Comparison of ENCODE assay signal across 11 cellular contexts in genomic region chr2:241110607-241111442, GRCh38. TPM values are rescaled to one million over a fixed set of nuclear protein-coding genes. Genes with fewer than 3 reads are reported as not detected.
A peak's percentile ranks its signal among the peaks of the same experiment; 100 is the strongest.
DNase-seq lines count a peak whose midpoint lies in the region; ATAC-seq and TF ChIP-seq lines count a peak whose summit lies in the region.
"Had no signal": no experiment of that assay in that cellular context is flagged by ENCODE, and none has a peak within 500 bp of the region (broad histone marks: within the 10 kb centered on the region; RNA-seq: fewer than 3 reads in every experiment).

No MANE protein-coding gene starts in this region.

- peak overlapping the region; percentile 42; the same call in 1 of the 2 replicates for H3K9ac ChIP-seq in OCI-LY1 (ENCODE audit: low read length)

- H3K27ac ChIP-seq in OCI-LY1 (ENCODE audit: low read depth, low read length, poor library complexity, severe bottlenecking), result peak overlapping the region; percentile 88
- H3K27ac ChIP-seq: breast epithelium, thyroid gland had no signal

- no peaks in the 10 kb centered on the region for H4K20me1 ChIP-seq in OCI-LY1 (ENCODE audit: insufficient read depth, low read length)

- intact Hi-C loops in sciatic nerve (cut with DNase I), result no loop called here

- peak overlapping the region; percentile 38 for H3K4me2 ChIP-seq in OCI-LY1 (ENCODE audit: low read length)

- H3K36me3 ChIP-seq in OCI-LY1 (ENCODE audit: insufficient read depth, low read length), result peaks cover 44% of the 10 kb centered on the region
- H3K36me3 ChIP-seq: breast epithelium, thyroid gland had no signal

- peaks cover 51% of the 10 kb centered on the region for H3K4me1 ChIP-seq in OCI-LY1 (ENCODE audit: insufficient read depth, low read length, severe bottlenecking)
- H3K4me1 ChIP-seq: breast epithelium, thyroid gland had no signal

- H3K27me3 ChIP-seq in OCI-LY1 (ENCODE audit: insufficient read depth, low read length), result no peaks in the 10 kb centered on the region
- H3K27me3 ChIP-seq: breast epithelium, thyroid gland had no signal

- ATAC-seq in GM21390 (IDR thresholded peaks at IDR 0.05; ENCODE audit: unreplicated experiment) (peak; percentile 44), sciatic nerve (no peak), HG03097 (IDR thresholded peaks at IDR 0.05; ENCODE audit: low FRiP score, unreplicated experiment) (no peak)

- TF ChIP-seq CTCF in OCI-LY1 (IDR thresholded peaks at IDR 0.05; ENCODE audit: low read length) (no peak; the same call in 1 of the 2 replicates), nephron progenitor cell (IDR thresholded peaks at IDR 0.05) (no peak)

- peak overlapping the region; percentile 20 for H3K27ac Mint-ChIP-seq in T-helper 1 cell treated with Interleukin-12 subunit alpha and Interleukin-12 subunit beta and Interleukin-4 antibody, amounts not matched to agents 30 μg/mL and 1 μg/mL, for 36 hours
- H3K27ac Mint-ChIP-seq in nephron progenitor cell, result peak overlapping the region; percentile 54

- H3K4me1 Mint-ChIP-seq in T-helper 1 cell treated with Interleukin-12 subunit alpha and Interleukin-12 subunit beta and Interleukin-4 antibody, amounts not matched to agents 30 μg/mL and 1 μg/mL, for 36 hours (ENCODE audit: low read depth), result peaks cover 36% of the 10 kb centered on the region
- no peaks in the 10 kb centered on the region for H3K4me1 Mint-ChIP-seq in nephron progenitor cell

- peak overlapping the region; percentile 5 for H3K4me3 ChIP-seq in OCI-LY1 (ENCODE audit: low read depth, low read length, poor library complexity, severe bottlenecking)
- H3K4me3 ChIP-seq: breast epithelium, thyroid gland had no signal

- DNase-seq in T-helper 1 cell (no peak), nephron progenitor cell (no peak), sciatic nerve (ENCODE audit: low spot score) (no peak), GDM1 (lab: John Stamatoyannopoulos, UW) (no peak)
- DNase-seq: foreskin melanocyte, thyroid gland had no signal

- H2AFZ ChIP-seq in OCI-LY1 (ENCODE audit: low read length), result no peak overlapping the region

- no peaks in the 10 kb centered on the region for H3K9me3 ChIP-seq in OCI-LY1 (ENCODE audit: low read length)
- H3K9me3 ChIP-seq: breast epithelium, thyroid gland had no signal

- H3K27me3 Mint-ChIP-seq in T-helper 1 cell treated with Interleukin-12 subunit alpha and Interleukin-12 subunit beta and Interleukin-4 antibody, amounts not matched to agents 30 μg/mL and 1 μg/mL, for 36 hours (ENCODE audit: low read depth), result no peaks in the 10 kb centered on the region
- H3K27me3 Mint-ChIP-seq in nephron progenitor cell (ENCODE audit: low read depth, poor library complexity), result peaks cover 3% of the 10 kb centered on the region

- no peaks in the 10 kb centered on the region for H3K79me2 ChIP-seq in OCI-LY1 (ENCODE audit: insufficient read depth, low read length)

- peaks cover 4% of the 10 kb centered on the region; the same call in 1 of the 2 replicates for H3F3A ChIP-seq in OCI-LY1 (ENCODE audit: insufficient read depth, low read length)

- H3K9me2 ChIP-seq in OCI-LY1 (ENCODE audit: low read depth, low read length), result no peaks in the 10 kb centered on the region

- H3K9me3 Mint-ChIP-seq in T-helper 1 cell treated with Interleukin-12 subunit alpha and Interleukin-12 subunit beta and Interleukin-4 antibody, amounts not matched to agents 30 μg/mL and 1 μg/mL, for 36 hours, result no peaks in the 10 kb centered on the region
- H3K9me3 Mint-ChIP-seq in nephron progenitor cell, result no peaks in the 10 kb centered on the region

- H3K4me3 Mint-ChIP-seq in T-helper 1 cell treated with Interleukin-12 subunit alpha and Interleukin-12 subunit beta and Interleukin-4 antibody, amounts not matched to agents 30 μg/mL and 1 μg/mL, for 36 hours, result peak overlapping the region; percentile 73
- no peak overlapping the region for H3K4me3 Mint-ChIP-seq in nephron progenitor cell

- peaks cover 55% of the 10 kb centered on the region for H3K36me3 Mint-ChIP-seq in T-helper 1 cell treated with Interleukin-12 subunit alpha and Interleukin-12 subunit beta and Interleukin-4 antibody, amounts not matched to agents 30 μg/mL and 1 μg/mL, for 36 hours (ENCODE audit: low read depth)
- H3K36me3 Mint-ChIP-seq in nephron progenitor cell (ENCODE audit: low read depth), result peaks cover 13% of the 10 kb centered on the region

RNA-seq across cellular contexts. Expression of gene MTERF4, which starts 8.7 kb away (rescaled TPM):
- 33.5 TPM for total RNA-seq in sciatic nerve

RNA-seq across cellular contexts. Expression of gene PASK, which starts 38.4 kb away (rescaled TPM):
- total RNA-seq in sciatic nerve, result 7.0 TPM

RNA-seq across cellular contexts. Expression of gene PPP1R7, which starts 39.4 kb away (rescaled TPM):
- total RNA-seq in sciatic nerve, result 45.3 TPM
